ENCODE assay signal across 14 cellular contexts in genomic region chr2:174846218-174846617, GRCh38.
DNase-seq lines count a peak whose midpoint lies in the region; ATAC-seq and TF ChIP-seq lines count a peak whose summit lies in the region.
"Had no signal": no experiment of that assay in that cellular context is flagged by ENCODE, and none has a peak within 500 bp of the region (broad histone marks: within the 10 kb centered on the region; RNA-seq: fewer than 3 reads in every experiment).

No MANE protein-coding gene starts in this region.

- POLR2A ChIA-PET in AG04450 (lab: Yijun Ruan, JAX), result interaction anchor here (0.9 to 1.0 kb wide), 2 partner anchors 10 to 39 kb away, joined by 3 to 4 read pairs; no protein-coding TSS in a partner anchor

- H3K4me3 ChIP-seq in AG04450 (ENCODE audit: low read depth, low read length), result peak overlapping the region; percentile 70
- peak overlapping the region; percentile 63 for H3K4me3 ChIP-seq in HFF-Myc (replicated peaks; ENCODE audit: low read depth, low read length)
- 0 out of 2 replicates have a peak overlapping the region, but pooled peaks have one; percentile 12 for H3K4me3 ChIP-seq in iPS-18c (ENCODE audit: insufficient read depth, low read depth, low read length)
- H3K4me3 ChIP-seq: colonic mucosa had no signal

- no peaks in the 10 kb centered on the region for H3K27me3 ChIP-seq in AG04450 (ENCODE audit: control insufficient read depth, insufficient read depth, low read length)
- H3K27me3 ChIP-seq: colonic mucosa had no signal

- no peak for ATAC-seq in GM21528 (IDR thresholded peaks at IDR 0.05; ENCODE audit: low FRiP score, unreplicated experiment)

- no peaks in the 10 kb centered on the region for H3K9me3 ChIP-seq in AG04450 (ENCODE audit: control insufficient read depth, insufficient read depth, low read length)
- H3K9me3 ChIP-seq in iPS-18c (ENCODE audit: control insufficient read depth, insufficient read depth, low read length), result no peaks in the 10 kb centered on the region
- H3K9me3 ChIP-seq: colonic mucosa had no signal

- CTCF ChIA-PET in AG04450 (lab: Charles Lee), result interaction anchor here (2.0 to 2.2 kb wide), 2 partner anchors 74 to 97 kb away, joined by 5 to 13 read pairs; no protein-coding TSS in a partner anchor

- H3K27ac ChIP-seq in AG04450 (ENCODE audit: low read depth, low read length), result no peak overlapping the region
- H3K27ac ChIP-seq in angular gyrus (ENCODE audit: low read depth, low read length), result peak overlapping the region; percentile 75
- H3K27ac ChIP-seq: C4-2B, colonic mucosa had no signal

- DNase-seq in AG04450 (ENCODE audit: low read depth, low spot score), result no peak
- DNase-seq in HFF-Myc (ENCODE audit: extremely low read depth, low read depth), result no peak
- DNase-seq in activated naive CD4-positive, alpha-beta T cell treated with anti-CD3 and anti-CD28 coated beads, Interleukin-2, amount 50 U/mL, for 16 hours, result no peak
- DNase-seq in NCI-H526 treated with DMSO at 0.1 percent for 48 hours (lab: John Stamatoyannopoulos, UW), result no peak
- no peak for DNase-seq in foreskin melanocyte
- DNase-seq: colonic mucosa; NCI-H1092; small intestine; stimulated activated CD8-positive, alpha-beta memory T cell treated with anti-CD3 and anti-CD28 coated beads, Interleukin-4, amount 100 ng/mL, for 48 hours; T-helper 2 cell had no signal

- TF ChIP-seq CTCF in AG04450 (IDR thresholded peaks at IDR 0.05; ENCODE audit: low read depth, low read length) (no peak), HFF-Myc (IDR thresholded peaks at IDR 0.05; ENCODE audit: low read depth, low read length, missing control alignments) (no peak)

Comparison
In these comparisons a context has a peak if more than half of its experiments do, and no peak if none do; other contexts are left out.
1. H3K4me3 ChIP-seq: peak in every context shown above with its lines; median percentile 70 in AG04450; 63 in HFF-Myc; 12 in iPS-18c.